ENCODE assay signal across 8 cellular contexts in genomic region chr20:330233-331149, GRCh38. TPM values are rescaled to one million over a fixed set of nuclear protein-coding genes. Genes with fewer than 3 reads are reported as not detected.
DNase-seq lines count a peak whose midpoint lies in the region; ATAC-seq and TF ChIP-seq lines count a peak whose summit lies in the region.

No MANE protein-coding gene starts in this region.

- H3K36me3 ChIP-seq in SU-DHL-6 (ENCODE audit: low read length) (no peaks in the 10 kb centered on the region), gastrocnemius medialis (no peaks in the 10 kb centered on the region)

- H3K4me3 ChIP-seq in SU-DHL-6 (ENCODE audit: insufficient read depth, low read length, poor library complexity, severe bottlenecking) (no peak overlapping the region), gastrocnemius medialis (no peak overlapping the region)

- DNase-seq in AG09319 (ENCODE audit: extremely low read depth, low read depth) (no peak), NCI-H128 (lab: John Stamatoyannopoulos, UW; ENCODE audit: unreplicated experiment) (peak; percentile 31), hepatic stellate cell (ENCODE audit: low spot score) (peak; percentile 82), gastrocnemius medialis (no peak)

- H3K4me1 ChIP-seq in gastrocnemius medialis, result peaks cover 5% of the 10 kb centered on the region in 2 donors

- in situ Hi-C loops in gastrocnemius medialis (cut with MboI; ENCODE audit: low sequenced_read_pairs in 4 of 4), result loop anchor here in 1 of 4 donors (10.0 kb wide), 1 partner anchor 126 kb away; no protein-coding TSS in a partner anchor

- H3K9ac ChIP-seq in SU-DHL-6 (ENCODE audit: low read length), result no peak overlapping the region

- peaks cover 11% of the 10 kb centered on the region; the same call in 1 of the 2 replicates for H3K79me2 ChIP-seq in SU-DHL-6 (ENCODE audit: insufficient read depth, low read length)

- TF ChIP-seq POLR2A in gastrocnemius medialis (IDR thresholded peaks at IDR 0.05), result no peak

- ATAC-seq in GM18867 (IDR thresholded peaks at IDR 0.05; ENCODE audit: unreplicated experiment) (peak; percentile 31), gastrocnemius medialis (peak; percentile 34 to 70), HG02588 (IDR thresholded peaks at IDR 0.05; ENCODE audit: unreplicated experiment) (no peak)

- no peaks in the 10 kb centered on the region for H3K9me2 ChIP-seq in SU-DHL-6 (replicated peaks; ENCODE audit: insufficient read depth, low read length)

- H3K4me2 ChIP-seq in SU-DHL-6 (ENCODE audit: low read depth, low read length, poor library complexity, severe bottlenecking), result no peak overlapping the region

- intact Hi-C loops in gastrocnemius medialis (cut with DNase I; ENCODE audit: low total_unique reads), result loop anchor here (2.0 kb wide), 1 partner anchor 64 kb away; no protein-coding TSS in a partner anchor

- TF ChIP-seq CTCF in AG09319 (IDR thresholded peaks at IDR 0.05; ENCODE audit: low read depth, low read length), result peak; percentile 89
- TF ChIP-seq CTCF in SU-DHL-6 (IDR thresholded peaks at IDR 0.05; ENCODE audit: insufficient read depth, low read length, poor library complexity, severe bottlenecking), result peak; percentile 76
- peak; percentile 65 to 91 (median 82) for TF ChIP-seq CTCF in gastrocnemius medialis (IDR thresholded peaks at IDR 0.05 in 4 of 5, conservative IDR thresholded peaks at IDR 0.05 in 1 of 5)

- H2AFZ ChIP-seq in SU-DHL-6 (ENCODE audit: low read depth, low read length, severe bottlenecking), result no peak overlapping the region

- H3F3A ChIP-seq in SU-DHL-6 (ENCODE audit: insufficient read depth), result peaks cover 22% of the 10 kb centered on the region

- H3K27me3 ChIP-seq in SU-DHL-6 (ENCODE audit: low read length), result no peaks in the 10 kb centered on the region
- H3K27me3 ChIP-seq in gastrocnemius medialis, result peaks cover 0 to 7% (median 2%) of the 10 kb centered on the region in 3 donors

- H3K9me3 ChIP-seq in SU-DHL-6 (ENCODE audit: insufficient read depth, low read length) (no peaks in the 10 kb centered on the region), gastrocnemius medialis (no peaks in the 10 kb centered on the region)

- peak overlapping the region; percentile 6; the same call in 1 of the 2 replicates for H3K27ac ChIP-seq in SU-DHL-6 (ENCODE audit: low read depth, low read length)
- peak overlapping the region; percentile 56 for H3K27ac ChIP-seq in angular gyrus (ENCODE audit: low read depth, low read length)
- H3K27ac ChIP-seq in gastrocnemius medialis, result no peak overlapping the region

- H4K20me1 ChIP-seq in SU-DHL-6 (ENCODE audit: low read depth, low read length), result no peaks in the 10 kb centered on the region

RNA-seq across cellular contexts. Expression of gene SOX12, which starts 5.1 kb away (rescaled TPM):
- 1 to 10 TPM in 1 of 4 donors, under 1 TPM in 3; 0.15 to 1.4 (median 0.65) TPM for total RNA-seq in gastrocnemius medialis

RNA-seq across cellular contexts. Expression of gene NRSN2, which starts 16.4 kb away (rescaled TPM):
- total RNA-seq in gastrocnemius medialis, result 1 to 10 TPM; 1.3 to 4.7 (median 2.2) TPM

RNA-seq across cellular contexts. Expression of gene ZCCHC3, which starts 33.1 kb away (rescaled TPM):
- 1 to 10 TPM; 6.7 to 9.4 (median 7.9) TPM for total RNA-seq in gastrocnemius medialis

RNA-seq across cellular contexts. Expression of gene C20orf96, which starts 39.9 kb away (rescaled TPM):
- 1 to 10 TPM in 1 of 4 donors, under 1 TPM in 2, not detected in 1; 0.19 to 1.5 (median 0.58) TPM for total RNA-seq in gastrocnemius medialis

RNA-seq across cellular contexts. Expression of gene TRIB3, which starts 50.1 kb away (rescaled TPM):
- total RNA-seq in gastrocnemius medialis, result 1 to 10 TPM in 2 of 4 donors, under 1 TPM in 1, not detected in 1; 0.58 to 3.0 (median 2.4) TPM

Comparison
In these comparisons a context has a peak if more than half of its experiments do, and no peak if none do; other contexts are left out.
1. DNase-seq: peak in NCI-H128 (single experiment) and hepatic stellate cell (single experiment); none in AG09319 (single experiment) and gastrocnemius medialis (0 of 2).
2. H3K27ac ChIP-seq: peak in SU-DHL-6 (single experiment) and angular gyrus (single experiment); none in gastrocnemius medialis (0 of 4).
3. Peak in every context shown above with its lines, with median percentiles within 50 percentile points of each other: CTCF ChIP-seq.